8 cellular contexts compared by ENCODE assay signal in genomic region chr3:51974963-51975856, GRCh38. TPM values are rescaled to one million over a fixed set of nuclear protein-coding genes. Genes with fewer than 3 reads are reported as not detected.
DNase-seq lines count a peak whose midpoint lies in the region; FAIRE-seq and TF ChIP-seq lines count a peak whose summit lies in the region.

TSS of gene ABHD14A (plus strand) at chr3:51975064. CDS start at chr3:51975136, 72 bp downstream.

- TF ChIP-seq POLR2A in H54 (IDR thresholded peaks at IDR 0.05; ENCODE audit: low read depth, low read length), result peak; percentile 65

- H3K36me3 ChIP-seq in keratinocyte (ENCODE audit: control insufficient read depth in 2 of 2, extremely low read depth in 1 of 2, insufficient read depth in 2 of 2, low read length in 2 of 2), result no peaks in the 10 kb centered on the region

- H4K20me1 ChIP-seq in keratinocyte (ENCODE audit: control insufficient read depth, extremely low read depth, insufficient read depth, low read length), result no peaks in the 10 kb centered on the region

- H3K4me2 ChIP-seq in keratinocyte (ENCODE audit: control insufficient read depth, extremely low read depth, insufficient read depth, low read depth, low read length), result peak within 1 kb of the TSS; percentile 97

- TF ChIP-seq CTCF in keratinocyte (optimal IDR thresholded peaks at IDR 0.05 in 1 of 3, IDR thresholded peaks at IDR 0.05 in 1 of 3, conservative IDR thresholded peaks at IDR 0.05 in 1 of 3; ENCODE audit: extremely low read depth in 1 of 3, insufficient read depth in 2 of 3, low read length in 3 of 3), result no peak

- DNase-seq in GF-D8 (lab: John Stamatoyannopoulos, UW), result peak; percentile 61
- peak; percentile 86 for DNase-seq in H54 (ENCODE audit: insufficient read length, low spot score)
- DNase-seq in NCI-H1092 treated with DMSO at 0.1 percent for 48 hours (lab: John Stamatoyannopoulos, UW), result peak; percentile 56
- peak; percentile 28 to 58 (median 48) for DNase-seq in activated CD4-positive, CD25-positive, alpha-beta regulatory T cell (lab: John Stamatoyannopoulos, UW)
- DNase-seq in cerebellar cortex (ENCODE audit: low spot score), result peak; percentile 78
- peak; percentile 36 for DNase-seq in keratinocyte (ENCODE audit: low read depth, low spot score)
- DNase-seq in stimulated activated CD4-positive, alpha-beta T cell treated with anti-CD3 and anti-CD28 coated beads, Interleukin-15, amount 100 ng/mL, for 1 hour (ENCODE audit: low read depth in 1 of 2, low spot score in 1 of 2), result peak; percentile 53 to 60
- no peak for DNase-seq in NCI-H2107 (lab: John Stamatoyannopoulos, UW)

- no peaks in the 10 kb centered on the region for H3K27me3 ChIP-seq in keratinocyte (ENCODE audit: control insufficient read depth, extremely low read depth, insufficient read depth, low read length)

- FAIRE-seq in H54 (lab: Jason Lieb, UNC) (no peak), keratinocyte (lab: Jason Lieb, UNC) (peak; percentile 17)

- H3K27ac ChIP-seq in keratinocyte (ENCODE audit: control insufficient read depth, insufficient read depth, low read length), result peak within 1 kb of the TSS; percentile 78

- dilution Hi-C loops in keratinocyte (cut with MboI; ENCODE audit: extremely low pct_ligation_motif_present, low sequenced_read_pairs), result no loop called here

- H3K9ac ChIP-seq in keratinocyte (ENCODE audit: control insufficient read depth, extremely low read depth, insufficient read depth, low read length), result peak within 1 kb of the TSS; percentile 91

- H3K9me1 ChIP-seq in keratinocyte (ENCODE audit: control insufficient read depth, extremely low read depth, insufficient read depth, low read length), result no peaks in the 10 kb centered on the region

- no peaks in the 10 kb centered on the region for H3K9me3 ChIP-seq in keratinocyte (ENCODE audit: control insufficient read depth, low read depth, low read length)

- peak within 1 kb of the TSS; percentile 80 for H2AFZ ChIP-seq in keratinocyte (ENCODE audit: control insufficient read depth, low read length)

- peaks cover 4% of the 10 kb centered on the region for H3K79me2 ChIP-seq in keratinocyte (ENCODE audit: control insufficient read depth, insufficient read depth, low read length)

- peak within 1 kb of the TSS; percentile 68 to 94 (median 91) for H3K4me3 ChIP-seq in keratinocyte (ENCODE audit: control insufficient read depth in 2 of 3, extremely low read depth in 1 of 3, insufficient read depth in 2 of 3, low read depth in 1 of 3, low read length in 3 of 3)

- H3K4me1 ChIP-seq in keratinocyte (ENCODE audit: control insufficient read depth, extremely low read depth, insufficient read depth, low read length), result peaks cover 46% of the 10 kb centered on the region

RNA-seq across cellular contexts. Expression of gene ABHD14A, which starts in this region (rescaled TPM):
- polyA plus RNA-seq in keratinocyte, result 6.9 to 10.6 TPM (median 7.5 TPM) in 3 replicates
- polyA plus RNA-seq in keratinocyte (2011; ENCODE audit: low read depth), result not detected
- 7.1 and 12.4 TPM in 2 replicates for polyA plus RNA-seq in keratinocyte (2011; cell fraction: cytosol; rRNA removed)
- polyA plus RNA-seq in keratinocyte (2011; cell fraction: nucleus; rRNA removed), result 4.0 and 5.9 TPM in 2 replicates
- polyA plus RNA-seq in keratinocyte (2012; ENCODE audit: low replicate concordance), result 2.2 and 8.6 TPM in 2 replicates
- 3.0 to 10.1 TPM (median 4.1 TPM) in 3 replicates for polyA minus RNA-seq in keratinocyte
- 10.0 TPM for polyA minus RNA-seq in keratinocyte (2011; cell fraction: cytosol; rRNA and poly(A)+ RNA removed)
- polyA minus RNA-seq in keratinocyte (2011; cell fraction: nucleus; rRNA and poly(A)+ RNA removed), result 0.62 and 2.7 TPM in 2 replicates
